ENCODE assay signal across 8 cellular contexts in the genomic region with DNA sequence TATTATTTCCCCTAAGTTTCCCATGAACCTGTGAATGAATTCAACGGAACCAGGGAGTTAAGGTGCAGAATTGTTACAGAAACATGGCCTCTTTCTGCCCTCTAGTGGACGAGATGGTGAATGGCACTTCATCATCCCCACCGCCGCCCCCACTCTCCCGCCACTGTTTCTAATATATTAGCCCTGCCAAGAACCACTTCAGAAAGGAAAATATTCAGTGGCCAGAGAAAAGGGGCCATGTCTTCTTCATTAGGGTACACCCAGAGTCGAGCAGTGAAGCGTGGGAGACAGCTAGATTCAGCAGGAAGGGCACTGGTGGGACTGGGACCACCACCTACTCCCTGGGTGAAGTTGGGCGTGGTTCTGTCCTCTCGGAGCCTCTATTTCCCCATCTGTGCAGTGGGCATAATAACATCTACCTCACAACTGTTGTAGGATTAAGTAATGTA.
A peak's percentile ranks its signal among the peaks of the same experiment; 100 is the strongest.
DNase-seq lines count a peak whose midpoint lies in the region; ATAC-seq, FAIRE-seq and TF ChIP-seq lines count a peak whose summit lies in the region.

No MANE protein-coding gene starts in this region.

- intact Hi-C loops in head of caudate nucleus (cut with DNase I): no loop called here

- peak; percentile 64 for TF ChIP-seq CTCF in retinal pigment epithelial cell (conservative IDR thresholded peaks at IDR 0.05; ENCODE audit: low read depth, low read length)

- peak; percentile 81 for FAIRE-seq in GM19239 (lab: Jason Lieb, UNC)

- H3K4me3 ChIP-seq in retinal pigment epithelial cell (ENCODE audit: low read length): no peak overlapping the region

- peak; percentile 4 to 6 for DNase-seq in AML-193 (lab: John Stamatoyannopoulos, UW)
- peak; percentile 28 for DNase-seq in GM19239 (ENCODE audit: insufficient read length, low spot score)
- DNase-seq in NCI-H748 (lab: John Stamatoyannopoulos, UW; ENCODE audit: unreplicated experiment): peak; percentile 64
- DNase-seq in activated T-cell treated with anti-CD3 and anti-CD28 coated beads, Interleukin-2, amount 50 U/mL, for 48 hours: peak; percentile 40 to 56
- DNase-seq in head of caudate nucleus: peak in 25 of 42 donors; percentile 21 to 76 (median 43)
- no peak for DNase-seq in retinal pigment epithelial cell (ENCODE audit: low read depth)
- no peak for DNase-seq in ecto neural progenitor cell (ENCODE audit: low spot score)

- ATAC-seq in GM19035 (IDR thresholded peaks at IDR 0.05; ENCODE audit: unreplicated experiment): no peak

Comparison
In these comparisons a context has a peak if more than half of its experiments do, and no peak if none do; other contexts are left out.
1. DNase-seq: peak in AML-193 (2 of 2), GM19239 (single experiment), NCI-H748 (single experiment), activated T-cell treated with anti-CD3 and anti-CD28 coated beads, Interleukin-2, amount 50 U/mL, for 48 hours (2 of 2) and head of caudate nucleus (25 of 42); none in retinal pigment epithelial cell (single experiment) and ecto neural progenitor cell (single experiment).